ENCODE assay signal across 8 cellular contexts in genomic region chr1:116569776-116570357, GRCh38. TPM values are rescaled to one million over a fixed set of nuclear protein-coding genes. Genes with fewer than 3 reads are reported as not detected.
DNase-seq lines count a peak whose midpoint lies in the region; ATAC-seq and TF ChIP-seq lines count a peak whose summit lies in the region.

No MANE protein-coding gene starts in this region.

- H3K36me3 ChIP-seq in SK-N-SH (replicated peaks in 1 of 2; ENCODE audit: control insufficient read depth in 1 of 2, insufficient read depth in 2 of 2, low read length in 1 of 2), result no peaks in the 10 kb centered on the region
- no peaks in the 10 kb centered on the region for H3K36me3 ChIP-seq in body of pancreas (replicated peaks in 1 of 2; ENCODE audit: insufficient read depth in 1 of 2, low read depth in 2 of 2)

- DNase-seq in AG04449 (ENCODE audit: low read depth, low spot score) (no peak), SK-N-SH (no peak), body of pancreas (peak; percentile 32 to 57 (median 56)), left colon (peak; percentile 82 to 85), MV-4-11 (lab: John Stamatoyannopoulos, UW) (no peak), kidney glomerular epithelial cell (lab: John Stamatoyannopoulos, UW) (no peak)
- peak; percentile 15 for DNase-seq in stimulated activated CD8-positive, alpha-beta memory T cell treated with anti-CD3 and anti-CD28 coated beads, Interleukin-12 subunit alpha, Interleukin-12 subunit beta, amount 100 ng/mL, for 1 hour (ENCODE audit: low read depth)

- WGBS in SK-N-SH (ENCODE audit: low lambda C conversion rate), result 51% methylated on average over 21 of the region's 22 CpGs
- 28 to 31% methylated on average over 21 to 22 of the region's 22 CpGs for WGBS in body of pancreas, 2 donors

- CTCF ChIA-PET in AG04449 (lab: Yijun Ruan, JAX), result interaction anchor here (0.8 to 1.9 kb wide), 5 partner anchors 10 to 431 kb away, joined by 3 to 5 read pairs (median 4); no protein-coding TSS in a partner anchor
- CTCF ChIA-PET in SK-N-SH (lab: Yijun Ruan, JAX), result interaction anchor here (0.6 to 2.4 kb wide), 17 partner anchors 10 to 943 kb away, joined by 3 to 11 read pairs (median 4); partner anchors contain the start of gene IGSF3

- H3K4me2 ChIP-seq in SK-N-SH, result peak overlapping the region; percentile 91

- no peaks in the 10 kb centered on the region for H3K27me3 ChIP-seq in SK-N-SH (ENCODE audit: insufficient read depth)
- no peaks in the 10 kb centered on the region for H3K27me3 ChIP-seq in body of pancreas

- H3K9me3 ChIP-seq in SK-N-SH (no peaks in the 10 kb centered on the region), body of pancreas (no peaks in the 10 kb centered on the region)

- ATAC-seq in GM21717 (IDR thresholded peaks at IDR 0.05; ENCODE audit: unreplicated experiment) (peak; percentile 30), body of pancreas (peak; percentile 4), left colon (peak; percentile 62)

- H3K27ac ChIP-seq in SK-N-SH (ENCODE audit: low read depth in 2 of 2, low read length in 1 of 2) (peak overlapping the region; percentile 91 to 94; a peak in 3 of 4 replicates), body of pancreas (peak overlapping the region; percentile 84 to 94 (median 92))

- intact Hi-C loops in body of pancreas (cut with DNase I) (loop anchor here (10.0 kb wide), 1 partner anchor 105 kb away; no protein-coding TSS in a partner anchor), left colon (cut with DNase I, micrococcal nuclease) (no loop called here)

- peaks cover 8% of the 10 kb centered on the region for H3F3A ChIP-seq in SK-N-SH (replicated peaks; ENCODE audit: insufficient read depth)

- H3K79me2 ChIP-seq in SK-N-SH (ENCODE audit: insufficient read depth), result peaks cover 38% of the 10 kb centered on the region

- TF ChIP-seq CTCF in AG04449 (IDR thresholded peaks at IDR 0.05; ENCODE audit: insufficient read depth, low read length, missing control alignments) (no peak), SK-N-SH (IDR thresholded peaks at IDR 0.05) (no peak), body of pancreas (IDR thresholded peaks at IDR 0.05) (no peak)

- H3K9ac ChIP-seq in SK-N-SH, result peak overlapping the region; percentile 95; the same call in 1 of the 2 replicates

- H3K4me1 ChIP-seq in SK-N-SH (ENCODE audit: control insufficient read depth in 1 of 2, insufficient read depth in 2 of 2, low read depth in 1 of 2, low read length in 1 of 2) (peaks cover 6 to 19% of the 10 kb centered on the region in 2 experiments; a peak in 2 of 4 replicates), body of pancreas (peaks cover 11% of the 10 kb centered on the region)

- H4K20me1 ChIP-seq in SK-N-SH (ENCODE audit: insufficient read depth), result no peaks in the 10 kb centered on the region

- POLR2A ChIA-PET in AG04449 (lab: Yijun Ruan, JAX), result interaction anchor here (1.5 kb wide), 1 partner anchor 12 kb away, joined by 3 read pairs; no protein-coding TSS in a partner anchor
- POLR2A ChIA-PET in SK-N-SH (lab: Yijun Ruan, JAX), result no interaction called here

- H2AFZ ChIP-seq in SK-N-SH (ENCODE audit: low read depth), result 0 out of 2 replicates have a peak overlapping the region, but pooled peaks have one; percentile 54

- no peak for TF ChIP-seq EP300 in SK-N-SH (IDR thresholded peaks at IDR 0.05; ENCODE audit: borderline replicate concordance in 1 of 2, low read depth in 1 of 2, low read length in 1 of 2)

- H3K9me2 ChIP-seq in SK-N-SH, result no peaks in the 10 kb centered on the region

- TF ChIP-seq POLR2A in body of pancreas (IDR thresholded peaks at IDR 0.05), result no peak

- H3K4me3 ChIP-seq in AG04449 (ENCODE audit: low read depth, low read length) (peak overlapping the region; percentile 73), SK-N-SH (ENCODE audit: low read depth in 2 of 2, low read length in 1 of 2) (peak overlapping the region; percentile 80 to 92), body of pancreas (no peak overlapping the region)

- no peak for TF ChIP-seq RAD21 in SK-N-SH (IDR thresholded peaks at IDR 0.05; ENCODE audit: low read length)

TF ChIP-seq in SK-N-SH, 30 proteins besides CTCF, POLR2A, EP300 and RAD21:
- no peak for TF ChIP-seq TCF12 (IDR thresholded peaks at IDR 0.05)
- no peak for TF ChIP-seq NFIC (IDR thresholded peaks at IDR 0.05; ENCODE audit: borderline replicate concordance)
- no peak for TF ChIP-seq USF2 (IDR thresholded peaks at IDR 0.05; ENCODE audit: borderline replicate concordance, low read depth, low read length)
- no peak for TF ChIP-seq TEAD4 (IDR thresholded peaks at IDR 0.05; ENCODE audit: borderline replicate concordance, insufficient read depth)
- no peak for TF ChIP-seq POLR2AphosphoS5 (IDR thresholded peaks at IDR 0.05; ENCODE audit: low read depth, low read length)
- no peak for TF ChIP-seq FOSL2 (IDR thresholded peaks at IDR 0.05; ENCODE audit: borderline replicate concordance, low read depth)
- no peak for TF ChIP-seq MEF2A (IDR thresholded peaks at IDR 0.05; ENCODE audit: borderline replicate concordance, low read depth)
- no peak for TF ChIP-seq YY1 (IDR thresholded peaks at IDR 0.05; ENCODE audit: low read depth)
- TF ChIP-seq GABPA (IDR thresholded peaks at IDR 0.05; ENCODE audit: low read depth), result no peak
- TF ChIP-seq RXRA (IDR thresholded peaks at IDR 0.05; ENCODE audit: borderline replicate concordance, low read depth), result no peak

RNA-seq across cellular contexts. Expression of gene CD58, which starts 1.0 kb away (rescaled TPM):
- polyA plus RNA-seq in SK-N-SH (2012; rRNA removed), result 18.1 and 25.9 TPM in 2 replicates
- 27.7 and 30.0 TPM in 2 replicates for polyA plus RNA-seq in SK-N-SH (2012; cell fraction: cytosol; rRNA removed)
- polyA plus RNA-seq in SK-N-SH (2012; cell fraction: nucleus; rRNA removed), result 6.1 and 18.3 TPM in 2 replicates
- 10 to 100 TPM in 1 of 2 donors, 1 to 10 TPM in 1; 6.6 to 15.0 TPM for total RNA-seq in body of pancreas
- total RNA-seq in left colon, result 10 to 100 TPM; 30.0 to 34.1 TPM

Comparison
In these comparisons a context has a peak if more than half of its experiments do, and no peak if none do; other contexts are left out.
1. DNase-seq: peak in body of pancreas (4 of 4), left colon (2 of 2) and stimulated activated CD8-positive, alpha-beta memory T cell treated with anti-CD3 and anti-CD28 coated beads, Interleukin-12 subunit alpha, Interleukin-12 subunit beta, amount 100 ng/mL, for 1 hour (single experiment); none in AG04449 (single experiment), SK-N-SH (single experiment), MV-4-11 (single experiment) and kidney glomerular epithelial cell (single experiment).
2. H3K4me3 ChIP-seq: peak in AG04449 (single experiment) and SK-N-SH (2 of 2); none in body of pancreas (0 of 2).
3. ATAC-seq: peak in every context shown above with its lines; median percentile 62 in left colon; 30 in GM21717; 4 in body of pancreas.